Comparison of ENCODE assay signal across 11 cellular contexts in genomic region chr7:131284702-131285419, GRCh38.
A peak's percentile ranks its signal among the peaks of the same experiment; 100 is the strongest.
DNase-seq lines count a peak whose midpoint lies in the region; ATAC-seq lines count a peak whose summit lies in the region.
"Had no signal": no experiment of that assay in that cellular context is flagged by ENCODE, and none has a peak within 500 bp of the region (broad histone marks: within the 10 kb centered on the region; RNA-seq: fewer than 3 reads in every experiment).

No MANE protein-coding gene starts in this region.

- ATAC-seq in GM21390 (IDR thresholded peaks at IDR 0.05; ENCODE audit: unreplicated experiment), result no peak
- no peak for ATAC-seq in HG02571 (IDR thresholded peaks at IDR 0.05; ENCODE audit: unreplicated experiment)
- no peak for ATAC-seq in stimulated activated memory B cell treated with anti-CD40 and anti-IgM and Interleukin-4, amounts not matched to agents 10 μg/mL and 1 μg/mL and 100 μg/mL, for 72 hours

- H3K9me3 ChIP-seq in subcutaneous abdominal adipose tissue (ENCODE audit: control insufficient read depth in 5 of 5, low read length in 5 of 5), result peaks cover 0 to 4% (median 0%) of the 10 kb centered on the region in 5 donors

- H3K27me3 ChIP-seq in subcutaneous abdominal adipose tissue (ENCODE audit: control insufficient read depth in 5 of 5, insufficient read depth in 4 of 5, low read length in 5 of 5), result no peaks in the 10 kb centered on the region

- H3K27ac ChIP-seq in subcutaneous abdominal adipose tissue (ENCODE audit: low read depth, low read length), result peak overlapping the region; percentile 30

- no peak overlapping the region for H3K27ac Mint-ChIP-seq in stimulated activated memory B cell treated with anti-CD40 and anti-IgM and Interleukin-4, amounts not matched to agents 10 μg/mL and 1 μg/mL and 100 μg/mL, for 72 hours

- H3K4me1 ChIP-seq in subcutaneous abdominal adipose tissue (ENCODE audit: control insufficient read depth in 5 of 5, insufficient read depth in 5 of 5, low read length in 5 of 5), result peaks cover 2 to 13% (median 11%) of the 10 kb centered on the region in 5 donors

- no peaks in the 10 kb centered on the region for H3K36me3 ChIP-seq in subcutaneous abdominal adipose tissue (ENCODE audit: control insufficient read depth in 5 of 5, insufficient read depth in 5 of 5, low read length in 5 of 5)

- no peaks in the 10 kb centered on the region for H3K27me3 Mint-ChIP-seq in stimulated activated memory B cell treated with anti-CD40 and anti-IgM and Interleukin-4, amounts not matched to agents 10 μg/mL and 1 μg/mL and 100 μg/mL, for 72 hours

- no peak overlapping the region for H3K4me3 ChIP-seq in subcutaneous abdominal adipose tissue (ENCODE audit: low read depth in 1 of 5, low read length in 5 of 5)
- H3K4me3 ChIP-seq: lung had no signal

- no peak overlapping the region for H3K9ac ChIP-seq in subcutaneous abdominal adipose tissue (ENCODE audit: low read length in 5 of 5)

- peaks cover 4% of the 10 kb centered on the region for H3K4me1 Mint-ChIP-seq in stimulated activated memory B cell treated with anti-CD40 and anti-IgM and Interleukin-4, amounts not matched to agents 10 μg/mL and 1 μg/mL and 100 μg/mL, for 72 hours

- H3K9me3 Mint-ChIP-seq in stimulated activated memory B cell treated with anti-CD40 and anti-IgM and Interleukin-4, amounts not matched to agents 10 μg/mL and 1 μg/mL and 100 μg/mL, for 72 hours, result peaks cover 11% of the 10 kb centered on the region

- H3K36me3 Mint-ChIP-seq in stimulated activated memory B cell treated with anti-CD40 and anti-IgM and Interleukin-4, amounts not matched to agents 10 μg/mL and 1 μg/mL and 100 μg/mL, for 72 hours, result peaks cover 7% of the 10 kb centered on the region

- DNase-seq in NCI-H146 (lab: John Stamatoyannopoulos, UW) (peak; percentile 65), cerebellar nuclear complex (lab: John Stamatoyannopoulos, UW) (peak; percentile 35 to 62), kidney glomerular epithelial cell (lab: John Stamatoyannopoulos, UW) (peak; percentile 20), 8988T (no peak)
- DNase-seq: GDM1, NCI-H1694 had no signal

- no peak overlapping the region for H3K4me3 Mint-ChIP-seq in stimulated activated memory B cell treated with anti-CD40 and anti-IgM and Interleukin-4, amounts not matched to agents 10 μg/mL and 1 μg/mL and 100 μg/mL, for 72 hours
